ENCODE assay signal across 7 cellular contexts in the genomic region with DNA sequence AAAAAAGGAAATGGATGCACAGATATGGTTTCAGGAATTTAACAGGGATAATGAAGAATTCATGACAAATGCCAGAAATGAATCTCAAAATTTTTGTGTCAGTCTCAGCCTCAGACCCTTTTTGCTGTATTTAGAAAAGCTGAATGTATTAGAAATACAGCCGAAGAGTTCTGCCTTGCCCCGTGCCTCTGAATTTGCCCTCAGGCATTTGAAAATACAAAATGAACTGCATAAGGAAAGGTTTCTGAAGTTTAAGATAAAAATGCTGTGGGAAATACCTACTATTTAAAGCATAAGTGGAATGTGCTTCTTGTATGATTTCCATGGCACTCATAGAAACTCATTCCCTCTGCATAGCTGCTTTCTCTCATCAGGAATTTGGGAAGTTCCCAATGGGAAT.
"Had no signal": no experiment of that assay in that cellular context is flagged by ENCODE, and none has a peak within 500 bp of the region (broad histone marks: within the 10 kb centered on the region; RNA-seq: fewer than 3 reads in every experiment).

No MANE protein-coding gene starts in this region.

- H3K27ac Mint-ChIP-seq: HFFc6, IgD-negative memory B cell had no signal

- H3K4me1 ChIP-seq: HAP-1 had no signal

- H3K27me3 Mint-ChIP-seq: IgD-negative memory B cell had no signal

- H3K36me3 Mint-ChIP-seq: IgD-negative memory B cell had no signal

- H3K4me1 Mint-ChIP-seq: IgD-negative memory B cell had no signal

- H3K27ac ChIP-seq: HL-60 had no signal

- H3K4me3 Mint-ChIP-seq: HFFc6, IgD-negative memory B cell had no signal

- ATAC-seq: HCT116, HepG2 had no signal

- DNase-seq: GOT3, HFFc6 had no signal

- H3K9me3 ChIP-seq: HAP-1 had no signal

- H3K4me3 ChIP-seq: HAP-1 had no signal

- H3K36me3 ChIP-seq: HAP-1 had no signal
